In genomic region chr3:9102240-9102841, GRCh38 we compare ENCODE assay signal across 23 cellular contexts.
DNase-seq lines count a peak whose midpoint lies in the region; ATAC-seq and TF ChIP-seq lines count a peak whose summit lies in the region.
"Had no signal": no experiment of that assay in that cellular context is flagged by ENCODE, and none has a peak within 500 bp of the region (broad histone marks: within the 10 kb centered on the region; RNA-seq: fewer than 3 reads in every experiment).

No MANE protein-coding gene starts in this region.

- H3K9ac ChIP-seq in neuronal stem cell (ENCODE audit: low read depth, low read length, poor library complexity): no peak overlapping the region
- H3K9ac ChIP-seq: BLaER1 had no signal

- no peaks in the 10 kb centered on the region for H3K27me3 ChIP-seq in neuronal stem cell (ENCODE audit: control insufficient read depth in 3 of 3, insufficient read depth in 3 of 3, low read depth in 1 of 3, low read length in 3 of 3)
- H3K27me3 ChIP-seq in CD8-positive, alpha-beta T cell (ENCODE audit: insufficient read depth, low read length): no peaks in the 10 kb centered on the region
- H3K27me3 ChIP-seq: BLaER1, breast epithelium, heart right ventricle, transverse colon had no signal

- no peak overlapping the region for H4K8ac ChIP-seq in neuronal stem cell (ENCODE audit: low read depth, low read length)

- no peak overlapping the region for H3K4me3 ChIP-seq in neuronal stem cell (ENCODE audit: low read length in 2 of 2)
- no peak overlapping the region for H3K4me3 ChIP-seq in CD8-positive, alpha-beta T cell (ENCODE audit: low read depth, low read length)
- H3K4me3 ChIP-seq: BLaER1, breast epithelium, heart right ventricle, psoas muscle, transverse colon had no signal

- peaks cover 4 to 61% of the 10 kb centered on the region in 2 donors for H3K36me3 ChIP-seq in neuronal stem cell (replicated peaks in 1 of 2; ENCODE audit: control insufficient read depth in 2 of 2, insufficient read depth in 2 of 2, low read length in 2 of 2)
- H3K36me3 ChIP-seq in CD8-positive, alpha-beta T cell (ENCODE audit: insufficient read depth, low read length): no peaks in the 10 kb centered on the region
- H3K36me3 ChIP-seq: breast epithelium, transverse colon had no signal

- no peak overlapping the region for H2BK5ac ChIP-seq in neuronal stem cell (ENCODE audit: low read length)

- H3K4ac ChIP-seq in neuronal stem cell (ENCODE audit: low read length): no peak overlapping the region

- no peaks in the 10 kb centered on the region for H3K27me3 Mint-ChIP-seq in CD8-positive, alpha-beta T cell (ENCODE audit: low read depth)
- H3K27me3 Mint-ChIP-seq: activated naive CD4-positive, alpha-beta T cell treated with anti-CD3 and anti-CD28 coated beads, Interleukin-2, amount 50 U/mL, for 24 hours had no signal

- H2BK15ac ChIP-seq in neuronal stem cell (ENCODE audit: low read length): no peak overlapping the region

- H4K91ac ChIP-seq in neuronal stem cell (ENCODE audit: low read depth, low read length, poor library complexity): no peak overlapping the region

- peaks cover 0 to 5% of the 10 kb centered on the region in 2 donors for H3K9me3 ChIP-seq in neuronal stem cell (replicated peaks in 1 of 2; ENCODE audit: control insufficient read depth in 2 of 2, insufficient read depth in 1 of 2, low read depth in 1 of 2, low read length in 2 of 2)
- no peaks in the 10 kb centered on the region for H3K9me3 ChIP-seq in CD8-positive, alpha-beta T cell (ENCODE audit: low read length)
- H3K9me3 ChIP-seq: breast epithelium, heart right ventricle, psoas muscle, transverse colon had no signal

- H3K79me1 ChIP-seq in neuronal stem cell (ENCODE audit: low read depth, low read length): no peaks in the 10 kb centered on the region

- H3K18ac ChIP-seq in neuronal stem cell (ENCODE audit: low read length): peak overlapping the region; percentile 31

- intact Hi-C loops in CD8-positive, alpha-beta T cell (cut with DNase I, micrococcal nuclease): no loop called here

- peak overlapping the region; percentile 8 for H2AFZ ChIP-seq in neuronal stem cell (ENCODE audit: low read length)

- ATAC-seq in CD8-positive, alpha-beta T cell: no peak
- ATAC-seq: Panc1; psoas muscle; stimulated activated naive B cell treated with anti-CD40 and anti-IgM and Interleukin-4, amounts not matched to agents 10 μg/mL and 1 μg/mL and 100 μg/mL, for 72 hours had no signal

- no CpG with 5 or more reads among the region's 10 CpGs for WGBS in neuronal stem cell (ENCODE audit: extremely low coverage in 2 of 2, insufficient read length in 2 of 2, insufficient replicate concordance in 1 of 2), 2 donors

- DNase-seq in NCI-H1417 (lab: John Stamatoyannopoulos, UW) (peak in 2 of 3 experiments; percentile 77 to 87), NCI-H1417 treated with DMSO at 0.1 percent for 48 hours (lab: John Stamatoyannopoulos, UW) (no peak), NCI-H748 (lab: John Stamatoyannopoulos, UW; ENCODE audit: unreplicated experiment) (peak; percentile 90), iPS DF 4.7 (ENCODE audit: extremely low read depth, low spot score) (peak; percentile 72), neuronal stem cell (ENCODE audit: low spot score) (peak; percentile 73), GDM1 (lab: John Stamatoyannopoulos, UW) (no peak)
- no peak for DNase-seq in activated CD4-positive, alpha-beta T cell treated with anti-CD3 and anti-CD28 coated beads for 1 hour
- no peak for DNase-seq in CD8-positive, alpha-beta T cell
- DNase-seq: 8988T; activated T-cell treated with anti-CD3 and anti-CD28 coated beads for 4 hours; heart right ventricle; KG1; naive B cell; NCI-H1048; NCI-H524; psoas muscle; stimulated activated CD4-positive, alpha-beta T cell treated with anti-CD3 and anti-CD28 coated beads, Interleukin-12 subunit alpha, Interleukin-12 subunit beta, amount 100 ng/mL, for 4 hours; stimulated activated naive B cell treated with anti-CD40 and anti-IgM and Interleukin-4, amounts not matched to agents 10 μg/mL and 1 μg/mL and 100 μg/mL, for 72 hours; transverse colon had no signal

- H2BK120ac ChIP-seq in neuronal stem cell (ENCODE audit: low read depth, low read length): no peak overlapping the region

- H2AK5ac ChIP-seq in neuronal stem cell (ENCODE audit: low read depth, low read length): no peak overlapping the region

- peak overlapping the region; percentile 80 for H3K27ac ChIP-seq in neuronal stem cell (replicated peaks; ENCODE audit: low read length)
- no peak overlapping the region for H3K27ac ChIP-seq in CD8-positive, alpha-beta T cell (ENCODE audit: low read depth, low read length)
- H3K27ac ChIP-seq: BLaER1, breast epithelium, heart right ventricle, psoas muscle, transverse colon had no signal

- no peaks in the 10 kb centered on the region for H3K36me3 Mint-ChIP-seq in CD8-positive, alpha-beta T cell
- H3K36me3 Mint-ChIP-seq: activated naive CD4-positive, alpha-beta T cell treated with anti-CD3 and anti-CD28 coated beads, Interleukin-2, amount 50 U/mL, for 24 hours; naive B cell; stimulated activated naive B cell treated with anti-CD40 and anti-IgM and Interleukin-4, amounts not matched to agents 10 μg/mL and 1 μg/mL and 100 μg/mL, for 72 hours had no signal

- no peak overlapping the region for H3K4me3 Mint-ChIP-seq in CD8-positive, alpha-beta T cell
- H3K4me3 Mint-ChIP-seq: activated naive CD4-positive, alpha-beta T cell treated with anti-CD3 and anti-CD28 coated beads, Interleukin-2, amount 50 U/mL, for 24 hours; naive B cell; stimulated activated naive B cell treated with anti-CD40 and anti-IgM and Interleukin-4, amounts not matched to agents 10 μg/mL and 1 μg/mL and 100 μg/mL, for 72 hours had no signal

- no peak overlapping the region for H3K14ac ChIP-seq in neuronal stem cell (ENCODE audit: low read length)

- H2BK12ac ChIP-seq in neuronal stem cell (ENCODE audit: low read length): no peak overlapping the region

- no peaks in the 10 kb centered on the region for H3K4me1 Mint-ChIP-seq in CD8-positive, alpha-beta T cell (ENCODE audit: low read depth)
- H3K4me1 Mint-ChIP-seq: activated naive CD4-positive, alpha-beta T cell treated with anti-CD3 and anti-CD28 coated beads, Interleukin-2, amount 50 U/mL, for 24 hours; naive B cell had no signal

- POLR2A ChIA-PET in CD8-positive, alpha-beta T cell (lab: Charles Lee): no interaction called here

- no peak overlapping the region for H3K27ac Mint-ChIP-seq in CD8-positive, alpha-beta T cell
- H3K27ac Mint-ChIP-seq: activated naive CD4-positive, alpha-beta T cell treated with anti-CD3 and anti-CD28 coated beads, Interleukin-2, amount 50 U/mL, for 24 hours; naive B cell; stimulated activated naive B cell treated with anti-CD40 and anti-IgM and Interleukin-4, amounts not matched to agents 10 μg/mL and 1 μg/mL and 100 μg/mL, for 72 hours had no signal

- no peak overlapping the region for H3K23ac ChIP-seq in neuronal stem cell (ENCODE audit: low read depth, low read length, poor library complexity)

- peaks cover 26 to 33% of the 10 kb centered on the region in 2 donors for H3K4me1 ChIP-seq in neuronal stem cell (ENCODE audit: control insufficient read depth in 2 of 2, insufficient read depth in 1 of 2, low read depth in 1 of 2, low read length in 2 of 2)
- H3K4me1 ChIP-seq in CD8-positive, alpha-beta T cell (ENCODE audit: insufficient read depth, low read length): no peaks in the 10 kb centered on the region
- H3K4me1 ChIP-seq: BLaER1, breast epithelium, psoas muscle, transverse colon had no signal

- TF ChIP-seq CTCF in CD8-positive, alpha-beta T cell (IDR thresholded peaks at IDR 0.05): no peak

- CTCF ChIA-PET in CD8-positive, alpha-beta T cell (lab: Charles Lee): interaction anchor here (1.0 kb wide), 1 partner anchor 25 kb away, joined by 3 read pairs; no protein-coding TSS in a partner anchor

- peak overlapping the region; percentile 23 for H3K4me2 ChIP-seq in neuronal stem cell (ENCODE audit: insufficient read depth, low read length, poor library complexity, severe bottlenecking)
- H3K4me2 ChIP-seq: BLaER1 had no signal

- no peaks in the 10 kb centered on the region for H3K9me3 Mint-ChIP-seq in CD8-positive, alpha-beta T cell
- H3K9me3 Mint-ChIP-seq: activated naive CD4-positive, alpha-beta T cell treated with anti-CD3 and anti-CD28 coated beads, Interleukin-2, amount 50 U/mL, for 24 hours; stimulated activated naive B cell treated with anti-CD40 and anti-IgM and Interleukin-4, amounts not matched to agents 10 μg/mL and 1 μg/mL and 100 μg/mL, for 72 hours had no signal

Comparison
In these comparisons a context has a peak if more than half of its experiments do, and no peak if none do; other contexts are left out.
1. DNase-seq: peak in NCI-H1417 (2 of 3), NCI-H748 (single experiment), iPS DF 4.7 (single experiment) and neuronal stem cell (single experiment); none in NCI-H1417 treated with DMSO at 0.1 percent for 48 hours (single experiment), activated CD4-positive, alpha-beta T cell treated with anti-CD3 and anti-CD28 coated beads for 1 hour (single experiment), CD8-positive, alpha-beta T cell (0 of 7) and GDM1 (single experiment).